In the genomic region with DNA sequence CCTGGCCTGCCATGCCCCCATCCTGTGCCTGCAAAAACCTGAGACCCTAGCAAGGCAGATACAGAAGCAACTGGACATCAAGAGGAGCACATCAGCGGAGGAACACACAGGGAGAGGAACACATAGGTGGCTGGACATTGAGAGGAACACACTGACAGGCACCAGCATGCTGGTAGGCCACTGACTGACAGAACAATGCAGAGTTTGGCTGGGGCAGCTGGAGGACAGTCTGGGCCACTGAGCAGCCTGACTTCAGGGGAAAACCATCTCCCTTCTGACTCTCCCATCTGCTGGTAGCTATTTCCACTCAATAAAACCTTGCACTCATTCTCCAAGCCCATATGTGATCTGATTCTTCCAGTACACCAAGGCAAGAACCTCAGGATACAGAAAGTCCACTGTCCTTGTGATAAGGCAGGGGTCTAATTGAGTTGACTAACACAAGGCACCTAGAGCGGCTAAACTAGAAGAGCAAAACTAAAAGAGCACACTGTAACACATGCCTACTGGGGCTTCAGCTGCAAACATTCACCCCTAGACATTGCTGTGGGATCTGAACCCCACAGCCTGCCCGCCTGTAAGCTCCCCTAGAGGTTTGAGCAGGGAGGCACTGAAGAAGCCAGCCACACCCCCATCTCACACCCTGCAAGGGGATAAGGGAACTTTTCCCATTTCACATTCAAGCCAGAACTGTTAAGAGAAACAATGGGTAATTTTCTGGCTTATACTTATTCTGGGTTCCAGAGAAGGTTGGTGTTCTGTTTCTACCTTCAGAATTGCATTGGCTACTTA, we compare ENCODE assay signal across 1 cellular context.
TF ChIP-seq lines count a peak whose summit lies in the region.

No MANE protein-coding gene starts in this region.

TF ChIP-seq in GM23338, 12 proteins besides CTCF, POLR2A, EP300 and RAD21:
- TF ChIP-seq, protein P1, sequence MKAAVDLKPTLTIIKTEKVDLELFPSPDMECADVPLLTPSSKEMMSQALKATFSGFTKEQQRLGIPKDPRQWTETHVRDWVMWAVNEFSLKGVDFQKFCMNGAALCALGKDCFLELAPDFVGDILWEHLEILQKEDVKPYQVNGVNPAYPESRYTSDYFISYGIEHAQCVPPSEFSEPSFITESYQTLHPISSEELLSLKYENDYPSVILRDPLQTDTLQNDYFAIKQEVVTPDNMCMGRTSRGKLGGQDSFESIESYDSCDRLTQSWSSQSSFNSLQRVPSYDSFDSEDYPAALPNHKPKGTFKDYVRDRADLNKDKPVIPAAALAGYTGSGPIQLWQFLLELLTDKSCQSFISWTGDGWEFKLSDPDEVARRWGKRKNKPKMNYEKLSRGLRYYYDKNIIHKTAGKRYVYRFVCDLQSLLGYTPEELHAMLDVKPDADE (IDR thresholded peaks at IDR 0.05), result no peak
- TF ChIP-seq CREB1 (CRISPR knock-in tag; IDR thresholded peaks at IDR 0.05; ENCODE audit: low read depth), result no peak
- no peak for TF ChIP-seq EZH2 (IDR thresholded peaks at IDR 0.05; ENCODE audit: low read depth, unreplicated experiment)
- no peak for TF ChIP-seq POLR2AphosphoS5 (IDR thresholded peaks at IDR 0.05; ENCODE audit: low read depth)
- no peak for TF ChIP-seq ZNF114 (CRISPR knock-in tag; IDR thresholded peaks at IDR 0.05)
- TF ChIP-seq JUNB (IDR thresholded peaks at IDR 0.05; ENCODE audit: unreplicated experiment), result no peak
- TF ChIP-seq NANOG (IDR thresholded peaks at IDR 0.05; ENCODE audit: borderline replicate concordance), result no peak
- TF ChIP-seq EZH2phosphoT487 (IDR thresholded peaks at IDR 0.05; ENCODE audit: unreplicated experiment), result no peak
- TF ChIP-seq STAT1 (IDR thresholded peaks at IDR 0.05; ENCODE audit: unreplicated experiment), result no peak
- TF ChIP-seq, protein P2, sequence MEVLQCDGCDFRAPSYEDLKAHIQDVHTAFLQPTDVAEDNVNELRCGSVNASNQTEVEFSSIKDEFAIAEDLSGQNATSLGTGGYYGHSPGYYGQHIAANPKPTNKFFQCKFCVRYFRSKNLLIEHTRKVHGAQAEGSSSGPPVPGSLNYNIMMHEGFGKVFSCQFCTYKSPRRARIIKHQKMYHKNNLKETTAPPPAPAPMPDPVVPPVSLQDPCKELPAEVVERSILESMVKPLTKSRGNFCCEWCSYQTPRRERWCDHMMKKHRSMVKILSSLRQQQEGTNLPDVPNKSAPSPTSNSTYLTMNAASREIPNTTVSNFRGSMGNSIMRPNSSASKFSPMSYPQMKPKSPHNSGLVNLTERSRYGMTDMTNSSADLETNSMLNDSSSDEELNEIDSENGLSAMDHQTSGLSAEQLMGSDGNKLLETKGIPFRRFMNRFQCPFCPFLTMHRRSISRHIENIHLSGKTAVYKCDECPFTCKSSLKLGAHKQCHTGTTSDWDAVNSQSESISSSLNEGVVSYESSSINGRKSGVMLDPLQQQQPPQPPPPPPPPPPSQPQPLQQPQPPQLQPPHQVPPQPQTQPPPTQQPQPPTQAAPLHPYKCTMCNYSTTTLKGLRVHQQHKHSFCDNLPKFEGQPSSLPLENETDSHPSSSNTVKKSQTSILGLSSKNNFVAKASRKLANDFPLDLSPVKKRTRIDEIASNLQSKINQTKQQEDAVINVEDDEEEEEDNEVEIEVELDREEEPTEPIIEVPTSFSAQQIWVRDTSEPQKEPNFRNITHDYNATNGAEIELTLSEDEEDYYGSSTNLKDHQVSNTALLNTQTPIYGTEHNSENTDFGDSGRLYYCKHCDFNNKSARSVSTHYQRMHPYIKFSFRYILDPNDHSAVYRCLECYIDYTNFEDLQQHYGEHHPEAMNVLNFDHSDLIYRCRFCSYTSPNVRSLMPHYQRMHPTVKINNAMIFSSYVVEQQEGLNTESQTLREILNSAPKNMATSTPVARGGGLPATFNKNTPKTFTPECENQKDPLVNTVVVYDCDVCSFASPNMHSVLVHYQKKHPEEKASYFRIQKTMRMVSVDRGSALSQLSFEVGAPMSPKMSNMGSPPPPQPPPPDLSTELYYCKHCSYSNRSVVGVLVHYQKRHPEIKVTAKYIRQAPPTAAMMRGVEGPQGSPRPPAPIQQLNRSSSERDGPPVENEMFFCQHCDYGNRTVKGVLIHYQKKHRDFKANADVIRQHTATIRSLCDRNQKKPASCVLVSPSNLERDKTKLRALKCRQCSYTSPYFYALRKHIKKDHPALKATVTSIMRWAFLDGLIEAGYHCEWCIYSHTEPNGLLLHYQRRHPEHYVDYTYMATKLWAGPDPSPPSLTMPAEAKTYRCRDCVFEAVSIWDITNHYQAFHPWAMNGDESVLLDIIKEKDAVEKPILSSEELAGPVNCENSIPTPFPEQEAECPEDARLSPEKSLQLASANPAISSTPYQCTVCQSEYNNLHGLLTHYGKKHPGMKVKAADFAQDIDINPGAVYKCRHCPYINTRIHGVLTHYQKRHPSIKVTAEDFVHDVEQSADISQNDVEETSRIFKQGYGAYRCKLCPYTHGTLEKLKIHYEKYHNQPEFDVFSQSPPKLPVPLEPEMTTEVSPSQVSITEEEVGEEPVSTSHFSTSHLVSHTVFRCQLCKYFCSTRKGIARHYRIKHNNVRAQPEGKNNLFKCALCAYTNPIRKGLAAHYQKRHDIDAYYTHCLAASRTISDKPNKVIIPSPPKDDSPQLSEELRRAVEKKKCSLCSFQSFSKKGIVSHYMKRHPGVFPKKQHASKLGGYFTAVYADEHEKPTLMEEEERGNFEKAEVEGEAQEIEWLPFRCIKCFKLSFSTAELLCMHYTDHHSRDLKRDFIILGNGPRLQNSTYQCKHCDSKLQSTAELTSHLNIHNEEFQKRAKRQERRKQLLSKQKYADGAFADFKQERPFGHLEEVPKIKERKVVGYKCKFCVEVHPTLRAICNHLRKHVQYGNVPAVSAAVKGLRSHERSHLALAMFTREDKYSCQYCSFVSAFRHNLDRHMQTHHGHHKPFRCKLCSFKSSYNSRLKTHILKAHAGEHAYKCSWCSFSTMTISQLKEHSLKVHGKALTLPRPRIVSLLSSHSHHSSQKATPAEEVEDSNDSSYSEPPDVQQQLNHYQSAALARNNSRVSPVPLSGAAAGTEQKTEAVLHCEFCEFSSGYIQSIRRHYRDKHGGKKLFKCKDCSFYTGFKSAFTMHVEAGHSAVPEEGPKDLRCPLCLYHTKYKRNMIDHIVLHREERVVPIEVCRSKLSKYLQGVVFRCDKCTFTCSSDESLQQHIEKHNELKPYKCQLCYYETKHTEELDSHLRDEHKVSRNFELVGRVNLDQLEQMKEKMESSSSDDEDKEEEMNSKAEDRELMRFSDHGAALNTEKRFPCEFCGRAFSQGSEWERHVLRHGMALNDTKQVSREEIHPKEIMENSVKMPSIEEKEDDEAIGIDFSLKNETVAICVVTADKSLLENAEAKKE (CRISPR knock-in tag; IDR thresholded peaks at IDR 0.05), result no peak
- TF ChIP-seq ZNF331 (CRISPR knock-in tag; IDR thresholded peaks at IDR 0.05; ENCODE audit: low read depth), result no peak
- TF ChIP-seq, protein P3, sequence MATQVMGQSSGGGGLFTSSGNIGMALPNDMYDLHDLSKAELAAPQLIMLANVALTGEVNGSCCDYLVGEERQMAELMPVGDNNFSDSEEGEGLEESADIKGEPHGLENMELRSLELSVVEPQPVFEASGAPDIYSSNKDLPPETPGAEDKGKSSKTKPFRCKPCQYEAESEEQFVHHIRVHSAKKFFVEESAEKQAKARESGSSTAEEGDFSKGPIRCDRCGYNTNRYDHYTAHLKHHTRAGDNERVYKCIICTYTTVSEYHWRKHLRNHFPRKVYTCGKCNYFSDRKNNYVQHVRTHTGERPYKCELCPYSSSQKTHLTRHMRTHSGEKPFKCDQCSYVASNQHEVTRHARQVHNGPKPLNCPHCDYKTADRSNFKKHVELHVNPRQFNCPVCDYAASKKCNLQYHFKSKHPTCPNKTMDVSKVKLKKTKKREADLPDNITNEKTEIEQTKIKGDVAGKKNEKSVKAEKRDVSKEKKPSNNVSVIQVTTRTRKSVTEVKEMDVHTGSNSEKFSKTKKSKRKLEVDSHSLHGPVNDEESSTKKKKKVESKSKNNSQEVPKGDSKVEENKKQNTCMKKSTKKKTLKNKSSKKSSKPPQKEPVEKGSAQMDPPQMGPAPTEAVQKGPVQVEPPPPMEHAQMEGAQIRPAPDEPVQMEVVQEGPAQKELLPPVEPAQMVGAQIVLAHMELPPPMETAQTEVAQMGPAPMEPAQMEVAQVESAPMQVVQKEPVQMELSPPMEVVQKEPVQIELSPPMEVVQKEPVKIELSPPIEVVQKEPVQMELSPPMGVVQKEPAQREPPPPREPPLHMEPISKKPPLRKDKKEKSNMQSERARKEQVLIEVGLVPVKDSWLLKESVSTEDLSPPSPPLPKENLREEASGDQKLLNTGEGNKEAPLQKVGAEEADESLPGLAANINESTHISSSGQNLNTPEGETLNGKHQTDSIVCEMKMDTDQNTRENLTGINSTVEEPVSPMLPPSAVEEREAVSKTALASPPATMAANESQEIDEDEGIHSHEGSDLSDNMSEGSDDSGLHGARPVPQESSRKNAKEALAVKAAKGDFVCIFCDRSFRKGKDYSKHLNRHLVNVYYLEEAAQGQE (IDR thresholded peaks at IDR 0.05; ENCODE audit: unreplicated experiment), result no peak
TF ChIP-seq in GM23338: peak in this region for 0.
